In the genomic region with DNA sequence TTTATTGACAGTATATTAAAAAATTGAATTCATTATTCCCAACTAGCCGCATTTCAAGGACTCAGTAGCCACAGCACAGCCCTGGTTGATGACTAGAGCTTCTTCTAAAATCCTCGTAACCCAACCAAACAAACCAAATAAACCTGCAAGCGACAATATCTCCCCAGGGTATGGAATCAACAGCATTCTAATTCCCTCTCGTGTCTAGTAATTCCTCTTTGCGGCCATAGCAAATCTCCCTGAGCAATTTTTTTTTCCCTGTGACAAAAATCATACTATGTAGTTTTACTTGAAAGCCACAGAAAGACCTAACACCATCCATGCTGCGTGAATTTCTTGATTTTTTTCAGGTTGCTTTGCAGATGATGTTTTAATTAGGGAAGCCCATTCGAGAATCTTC, we compare ENCODE assay signal across 18 cellular contexts.
"Had no signal": no experiment of that assay in that cellular context is flagged by ENCODE, and none has a peak within 500 bp of the region (broad histone marks: within the 10 kb centered on the region; RNA-seq: fewer than 3 reads in every experiment).

No MANE protein-coding gene starts in this region.

- H3K4me1 ChIP-seq: right lobe of liver had no signal

- H3K4me1 Mint-ChIP-seq: activated naive CD4-positive, alpha-beta T cell treated with anti-CD3 and anti-CD28 coated beads, Interleukin-2, amount 10 ng/mL, durations not matched to agents 7 days and 5 days; activated T-helper 17 cell treated with anti-CD3 and anti-CD28 coated beads, Interleukin-2, amount 50 U/mL, for 72 hours; immature natural killer cell had no signal

- H3K4me3 ChIP-seq: right lobe of liver, SK-N-MC, suprapubic skin had no signal

- DNase-seq: activated CD4-positive, alpha-beta T cell treated with anti-CD3 and anti-CD28 coated beads for 4 hours; activated CD8-positive, alpha-beta memory T cell treated with anti-CD3 and anti-CD28 coated beads, Interleukin-2, amount 50 U/mL, for 48 hours; activated CD8-positive, alpha-beta T cell treated with anti-CD3 and anti-CD28 coated beads for 36 hours; activated naive CD4-positive, alpha-beta T cell treated with anti-CD3 and anti-CD28 coated beads, Interleukin-2, amount 10 ng/mL, durations not matched to agents 7 days and 5 days; central memory CD4-positive, alpha-beta T cell; dermis blood vessel endothelial cell; immature natural killer cell; mammary epithelial cell; right lobe of liver; stimulated activated CD4-positive, alpha-beta T cell treated with anti-CD3 and anti-CD28 coated beads, Interleukin-2, amount 100 ng/mL, for 48 hours; stimulated activated CD8-positive, alpha-beta memory T cell treated with anti-CD3 and anti-CD28 coated beads, Interleukin-4, amount 100 ng/mL, for 48 hours; stimulated activated naive CD8-positive, alpha-beta T cell treated with anti-CD3 and anti-CD28 coated beads, Interleukin-15, Interleukin-2, amounts not matched to agents 100 U/mL and 50 U/mL, for 24 hours; T-helper 1 cell had no signal

- ATAC-seq: activated CD8-positive, alpha-beta T cell treated with anti-CD3 and anti-CD28 coated beads for 36 hours; activated T-helper 17 cell treated with anti-CD3 and anti-CD28 coated beads, Interleukin-2, amount 50 U/mL, for 72 hours; esophagus mucosa; right lobe of liver; stimulated activated naive CD8-positive, alpha-beta T cell treated with anti-CD3 and anti-CD28 coated beads, Interleukin-15, Interleukin-2, amounts not matched to agents 100 U/mL and 50 U/mL, for 24 hours had no signal

- H3K27ac ChIP-seq: neutrophil, right lobe of liver, SK-N-MC, suprapubic skin had no signal

- H3K27me3 Mint-ChIP-seq: activated CD8-positive, alpha-beta T cell treated with anti-CD3 and anti-CD28 coated beads for 36 hours; activated naive CD4-positive, alpha-beta T cell treated with anti-CD3 and anti-CD28 coated beads, Interleukin-2, amount 10 ng/mL, durations not matched to agents 7 days and 5 days; activated T-helper 17 cell treated with anti-CD3 and anti-CD28 coated beads, Interleukin-2, amount 50 U/mL, for 72 hours had no signal

- H3K27ac Mint-ChIP-seq: activated CD8-positive, alpha-beta T cell treated with anti-CD3 and anti-CD28 coated beads for 36 hours; activated naive CD4-positive, alpha-beta T cell treated with anti-CD3 and anti-CD28 coated beads, Interleukin-2, amount 10 ng/mL, durations not matched to agents 7 days and 5 days; activated T-helper 17 cell treated with anti-CD3 and anti-CD28 coated beads, Interleukin-2, amount 50 U/mL, for 72 hours; immature natural killer cell had no signal

- H3K36me3 ChIP-seq: neutrophil, right lobe of liver, suprapubic skin had no signal

- H3K36me3 Mint-ChIP-seq: activated naive CD4-positive, alpha-beta T cell treated with anti-CD3 and anti-CD28 coated beads, Interleukin-2, amount 10 ng/mL, durations not matched to agents 7 days and 5 days; immature natural killer cell had no signal

- H3K4me3 Mint-ChIP-seq: activated CD8-positive, alpha-beta T cell treated with anti-CD3 and anti-CD28 coated beads for 36 hours; activated naive CD4-positive, alpha-beta T cell treated with anti-CD3 and anti-CD28 coated beads, Interleukin-2, amount 10 ng/mL, durations not matched to agents 7 days and 5 days; activated T-helper 17 cell treated with anti-CD3 and anti-CD28 coated beads, Interleukin-2, amount 50 U/mL, for 72 hours; immature natural killer cell had no signal

- H3K9me3 ChIP-seq: neutrophil, right lobe of liver, suprapubic skin had no signal

- H3K27me3 ChIP-seq: neutrophil, right lobe of liver, suprapubic skin had no signal

- H3K9me3 Mint-ChIP-seq: activated CD8-positive, alpha-beta T cell treated with anti-CD3 and anti-CD28 coated beads for 36 hours had no signal
